ENCODE assay signal across 1 cellular context in the genomic region with DNA sequence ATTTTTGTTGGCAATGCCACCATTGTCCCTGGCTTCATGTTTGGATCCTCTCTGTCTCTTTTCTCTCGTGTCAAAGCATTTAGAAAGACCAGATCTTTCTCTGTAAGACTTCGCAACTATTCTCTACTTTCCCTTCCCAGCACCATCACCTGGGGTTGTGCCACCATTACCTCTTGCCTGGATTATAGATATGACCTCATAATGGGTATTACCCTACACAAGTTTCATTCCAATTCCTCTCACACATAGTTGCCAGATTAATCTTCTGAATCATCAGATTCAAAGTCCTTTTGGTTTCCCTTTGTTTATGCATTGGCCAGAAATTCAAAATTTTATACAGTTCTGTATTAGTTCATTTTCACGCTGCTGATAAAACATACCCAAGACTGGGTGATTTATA.
TF ChIP-seq lines count a peak whose summit lies in the region.

No MANE protein-coding gene starts in this region.

TF ChIP-seq in HepG2, 621 proteins besides CTCF, POLR2A, EP300 and RAD21 (continues in another document):
- no peak for TF ChIP-seq SRF (IDR thresholded peaks at IDR 0.05; ENCODE audit: low read depth, low read length)
- no peak for TF ChIP-seq SMARCE1 (IDR thresholded peaks at IDR 0.05; ENCODE audit: borderline replicate concordance)
- no peak for TF ChIP-seq RBAK (CRISPR knock-in tag; IDR thresholded peaks at IDR 0.05)
- TF ChIP-seq JUNB (CRISPR knock-in tag; IDR thresholded peaks at IDR 0.05; ENCODE audit: borderline replicate concordance) = peak; percentile 18; the same call in 1 of the 2 replicates
- TF ChIP-seq, protein P1, sequence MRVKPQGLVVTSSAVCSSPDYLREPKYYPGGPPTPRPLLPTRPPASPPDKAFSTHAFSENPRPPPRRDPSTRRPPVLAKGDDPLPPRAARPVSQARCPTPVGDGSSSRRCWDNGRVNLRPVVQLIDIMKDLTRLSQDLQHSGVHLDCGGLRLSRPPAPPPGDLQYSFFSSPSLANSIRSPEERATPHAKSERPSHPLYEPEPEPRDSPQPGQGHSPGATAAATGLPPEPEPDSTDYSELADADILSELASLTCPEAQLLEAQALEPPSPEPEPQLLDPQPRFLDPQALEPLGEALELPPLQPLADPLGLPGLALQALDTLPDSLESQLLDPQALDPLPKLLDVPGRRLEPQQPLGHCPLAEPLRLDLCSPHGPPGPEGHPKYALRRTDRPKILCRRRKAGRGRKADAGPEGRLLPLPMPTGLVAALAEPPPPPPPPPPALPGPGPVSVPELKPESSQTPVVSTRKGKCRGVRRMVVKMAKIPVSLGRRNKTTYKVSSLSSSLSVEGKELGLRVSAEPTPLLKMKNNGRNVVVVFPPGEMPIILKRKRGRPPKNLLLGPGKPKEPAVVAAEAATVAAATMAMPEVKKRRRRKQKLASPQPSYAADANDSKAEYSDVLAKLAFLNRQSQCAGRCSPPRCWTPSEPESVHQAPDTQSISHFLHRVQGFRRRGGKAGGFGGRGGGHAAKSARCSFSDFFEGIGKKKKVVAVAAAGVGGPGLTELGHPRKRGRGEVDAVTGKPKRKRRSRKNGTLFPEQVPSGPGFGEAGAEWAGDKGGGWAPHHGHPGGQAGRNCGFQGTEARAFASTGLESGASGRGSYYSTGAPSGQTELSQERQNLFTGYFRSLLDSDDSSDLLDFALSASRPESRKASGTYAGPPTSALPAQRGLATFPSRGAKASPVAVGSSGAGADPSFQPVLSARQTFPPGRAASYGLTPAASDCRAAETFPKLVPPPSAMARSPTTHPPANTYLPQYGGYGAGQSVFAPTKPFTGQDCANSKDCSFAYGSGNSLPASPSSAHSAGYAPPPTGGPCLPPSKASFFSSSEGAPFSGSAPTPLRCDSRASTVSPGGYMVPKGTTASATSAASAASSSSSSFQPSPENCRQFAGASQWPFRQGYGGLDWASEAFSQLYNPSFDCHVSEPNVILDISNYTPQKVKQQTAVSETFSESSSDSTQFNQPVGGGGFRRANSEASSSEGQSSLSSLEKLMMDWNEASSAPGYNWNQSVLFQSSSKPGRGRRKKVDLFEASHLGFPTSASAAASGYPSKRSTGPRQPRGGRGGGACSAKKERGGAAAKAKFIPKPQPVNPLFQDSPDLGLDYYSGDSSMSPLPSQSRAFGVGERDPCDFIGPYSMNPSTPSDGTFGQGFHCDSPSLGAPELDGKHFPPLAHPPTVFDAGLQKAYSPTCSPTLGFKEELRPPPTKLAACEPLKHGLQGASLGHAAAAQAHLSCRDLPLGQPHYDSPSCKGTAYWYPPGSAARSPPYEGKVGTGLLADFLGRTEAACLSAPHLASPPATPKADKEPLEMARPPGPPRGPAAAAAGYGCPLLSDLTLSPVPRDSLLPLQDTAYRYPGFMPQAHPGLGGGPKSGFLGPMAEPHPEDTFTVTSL (CRISPR knock-in tag; IDR thresholded peaks at IDR 0.05; ENCODE audit: borderline replicate concordance) = no peak
- TF ChIP-seq, protein P2, sequence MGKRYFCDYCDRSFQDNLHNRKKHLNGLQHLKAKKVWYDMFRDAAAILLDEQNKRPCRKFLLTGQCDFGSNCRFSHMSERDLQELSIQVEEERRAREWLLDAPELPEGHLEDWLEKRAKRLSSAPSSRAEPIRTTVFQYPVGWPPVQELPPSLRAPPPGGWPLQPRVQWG (CRISPR knock-in tag; IDR thresholded peaks at IDR 0.05; ENCODE audit: borderline replicate concordance, low read depth) = no peak
- TF ChIP-seq, protein P3, sequence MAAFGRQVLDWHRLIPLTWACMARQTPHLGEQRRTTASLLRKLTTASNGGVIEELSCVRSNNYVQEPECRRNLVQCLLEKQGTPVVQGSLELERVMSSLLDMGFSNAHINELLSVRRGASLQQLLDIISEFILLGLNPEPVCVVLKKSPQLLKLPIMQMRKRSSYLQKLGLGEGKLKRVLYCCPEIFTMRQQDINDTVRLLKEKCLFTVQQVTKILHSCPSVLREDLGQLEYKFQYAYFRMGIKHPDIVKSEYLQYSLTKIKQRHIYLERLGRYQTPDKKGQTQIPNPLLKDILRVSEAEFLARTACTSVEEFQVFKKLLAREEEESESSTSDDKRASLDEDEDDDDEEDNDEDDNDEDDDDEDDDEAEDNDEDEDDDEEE (CRISPR knock-in tag; IDR thresholded peaks at IDR 0.05) = peak; percentile 14; the same call in 1 of the 2 replicates
- TF ChIP-seq, protein P4, sequence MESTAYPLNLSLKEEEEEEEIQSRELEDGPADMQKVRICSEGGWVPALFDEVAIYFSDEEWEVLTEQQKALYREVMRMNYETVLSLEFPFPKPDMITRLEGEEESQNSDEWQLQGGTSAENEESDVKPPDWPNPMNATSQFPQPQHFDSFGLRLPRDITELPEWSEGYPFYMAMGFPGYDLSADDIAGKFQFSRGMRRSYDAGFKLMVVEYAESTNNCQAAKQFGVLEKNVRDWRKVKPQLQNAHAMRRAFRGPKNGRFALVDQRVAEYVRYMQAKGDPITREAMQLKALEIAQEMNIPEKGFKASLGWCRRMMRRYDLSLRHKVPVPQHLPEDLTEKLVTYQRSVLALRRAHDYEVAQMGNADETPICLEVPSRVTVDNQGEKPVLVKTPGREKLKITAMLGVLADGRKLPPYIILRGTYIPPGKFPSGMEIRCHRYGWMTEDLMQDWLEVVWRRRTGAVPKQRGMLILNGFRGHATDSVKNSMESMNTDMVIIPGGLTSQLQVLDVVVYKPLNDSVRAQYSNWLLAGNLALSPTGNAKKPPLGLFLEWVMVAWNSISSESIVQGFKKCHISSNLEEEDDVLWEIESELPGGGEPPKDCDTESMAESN (CRISPR knock-in tag; conservative IDR thresholded peaks at IDR 0.05) = no peak
- 0 out of 2 replicates have a peak, but pooled peaks have one; percentile 1 for TF ChIP-seq ZNF34 (CRISPR knock-in tag; IDR thresholded peaks at IDR 0.05; ENCODE audit: borderline replicate concordance)
- TF ChIP-seq, protein P5, sequence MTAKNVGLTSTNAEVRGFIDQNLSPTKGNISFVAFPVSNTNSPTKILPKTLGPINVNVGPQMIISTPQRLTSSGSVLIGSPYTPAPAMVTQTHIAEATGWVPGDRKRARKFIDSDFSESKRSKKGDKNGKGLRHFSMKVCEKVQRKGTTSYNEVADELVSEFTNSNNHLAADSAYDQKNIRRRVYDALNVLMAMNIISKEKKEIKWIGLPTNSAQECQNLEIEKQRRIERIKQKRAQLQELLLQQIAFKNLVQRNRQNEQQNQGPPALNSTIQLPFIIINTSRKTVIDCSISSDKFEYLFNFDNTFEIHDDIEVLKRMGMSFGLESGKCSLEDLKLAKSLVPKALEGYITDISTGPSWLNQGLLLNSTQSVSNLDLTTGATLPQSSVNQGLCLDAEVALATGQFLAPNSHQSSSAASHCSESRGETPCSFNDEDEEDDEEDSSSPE (CRISPR knock-in tag; IDR thresholded peaks at IDR 0.05) = no peak
- TF ChIP-seq, protein P6, sequence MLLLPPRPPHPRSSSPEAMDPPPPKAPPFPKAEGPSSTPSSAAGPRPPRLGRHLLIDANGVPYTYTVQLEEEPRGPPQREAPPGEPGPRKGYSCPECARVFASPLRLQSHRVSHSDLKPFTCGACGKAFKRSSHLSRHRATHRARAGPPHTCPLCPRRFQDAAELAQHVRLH (CRISPR knock-in tag; IDR thresholded peaks at IDR 0.05; ENCODE audit: borderline replicate concordance, low read depth) = no peak
- no peak for TF ChIP-seq KDM1A (CRISPR knock-in tag; IDR thresholded peaks at IDR 0.05)
- TF ChIP-seq, protein P7, sequence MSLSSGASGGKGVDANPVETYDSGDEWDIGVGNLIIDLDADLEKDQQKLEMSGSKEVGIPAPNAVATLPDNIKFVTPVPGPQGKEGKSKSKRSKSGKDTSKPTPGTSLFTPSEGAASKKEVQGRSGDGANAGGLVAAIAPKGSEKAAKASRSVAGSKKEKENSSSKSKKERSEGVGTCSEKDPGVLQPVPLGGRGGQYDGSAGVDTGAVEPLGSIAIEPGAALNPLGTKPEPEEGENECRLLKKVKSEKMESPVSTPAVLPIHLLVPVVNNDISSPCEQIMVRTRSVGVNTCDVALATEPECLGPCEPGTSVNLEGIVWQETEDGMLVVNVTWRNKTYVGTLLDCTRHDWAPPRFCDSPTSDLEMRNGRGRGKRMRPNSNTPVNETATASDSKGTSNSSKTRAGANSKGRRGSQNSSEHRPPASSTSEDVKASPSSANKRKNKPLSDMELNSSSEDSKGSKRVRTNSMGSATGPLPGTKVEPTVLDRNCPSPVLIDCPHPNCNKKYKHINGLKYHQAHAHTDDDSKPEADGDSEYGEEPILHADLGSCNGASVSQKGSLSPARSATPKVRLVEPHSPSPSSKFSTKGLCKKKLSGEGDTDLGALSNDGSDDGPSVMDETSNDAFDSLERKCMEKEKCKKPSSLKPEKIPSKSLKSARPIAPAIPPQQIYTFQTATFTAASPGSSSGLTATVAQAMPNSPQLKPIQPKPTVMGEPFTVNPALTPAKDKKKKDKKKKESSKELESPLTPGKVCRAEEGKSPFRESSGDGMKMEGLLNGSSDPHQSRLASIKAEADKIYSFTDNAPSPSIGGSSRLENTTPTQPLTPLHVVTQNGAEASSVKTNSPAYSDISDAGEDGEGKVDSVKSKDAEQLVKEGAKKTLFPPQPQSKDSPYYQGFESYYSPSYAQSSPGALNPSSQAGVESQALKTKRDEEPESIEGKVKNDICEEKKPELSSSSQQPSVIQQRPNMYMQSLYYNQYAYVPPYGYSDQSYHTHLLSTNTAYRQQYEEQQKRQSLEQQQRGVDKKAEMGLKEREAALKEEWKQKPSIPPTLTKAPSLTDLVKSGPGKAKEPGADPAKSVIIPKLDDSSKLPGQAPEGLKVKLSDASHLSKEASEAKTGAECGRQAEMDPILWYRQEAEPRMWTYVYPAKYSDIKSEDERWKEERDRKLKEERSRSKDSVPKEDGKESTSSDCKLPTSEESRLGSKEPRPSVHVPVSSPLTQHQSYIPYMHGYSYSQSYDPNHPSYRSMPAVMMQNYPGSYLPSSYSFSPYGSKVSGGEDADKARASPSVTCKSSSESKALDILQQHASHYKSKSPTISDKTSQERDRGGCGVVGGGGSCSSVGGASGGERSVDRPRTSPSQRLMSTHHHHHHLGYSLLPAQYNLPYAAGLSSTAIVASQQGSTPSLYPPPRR (CRISPR knock-in tag; IDR thresholded peaks at IDR 0.05; ENCODE audit: borderline replicate concordance) = no peak
- 0 out of 2 replicates have a peak, but pooled peaks have one; percentile 0 for TF ChIP-seq ISX (CRISPR knock-in tag; conservative IDR thresholded peaks at IDR 0.05)
- no peak for TF ChIP-seq MXI1 (IDR thresholded peaks at IDR 0.05; ENCODE audit: borderline replicate concordance, low read depth, low read length)
- 0 out of 2 replicates have a peak, but pooled peaks have one; percentile 10 for TF ChIP-seq ZBTB3 (CRISPR knock-in tag; IDR thresholded peaks at IDR 0.05; ENCODE audit: borderline replicate concordance, low read depth)
- TF ChIP-seq, protein P8, sequence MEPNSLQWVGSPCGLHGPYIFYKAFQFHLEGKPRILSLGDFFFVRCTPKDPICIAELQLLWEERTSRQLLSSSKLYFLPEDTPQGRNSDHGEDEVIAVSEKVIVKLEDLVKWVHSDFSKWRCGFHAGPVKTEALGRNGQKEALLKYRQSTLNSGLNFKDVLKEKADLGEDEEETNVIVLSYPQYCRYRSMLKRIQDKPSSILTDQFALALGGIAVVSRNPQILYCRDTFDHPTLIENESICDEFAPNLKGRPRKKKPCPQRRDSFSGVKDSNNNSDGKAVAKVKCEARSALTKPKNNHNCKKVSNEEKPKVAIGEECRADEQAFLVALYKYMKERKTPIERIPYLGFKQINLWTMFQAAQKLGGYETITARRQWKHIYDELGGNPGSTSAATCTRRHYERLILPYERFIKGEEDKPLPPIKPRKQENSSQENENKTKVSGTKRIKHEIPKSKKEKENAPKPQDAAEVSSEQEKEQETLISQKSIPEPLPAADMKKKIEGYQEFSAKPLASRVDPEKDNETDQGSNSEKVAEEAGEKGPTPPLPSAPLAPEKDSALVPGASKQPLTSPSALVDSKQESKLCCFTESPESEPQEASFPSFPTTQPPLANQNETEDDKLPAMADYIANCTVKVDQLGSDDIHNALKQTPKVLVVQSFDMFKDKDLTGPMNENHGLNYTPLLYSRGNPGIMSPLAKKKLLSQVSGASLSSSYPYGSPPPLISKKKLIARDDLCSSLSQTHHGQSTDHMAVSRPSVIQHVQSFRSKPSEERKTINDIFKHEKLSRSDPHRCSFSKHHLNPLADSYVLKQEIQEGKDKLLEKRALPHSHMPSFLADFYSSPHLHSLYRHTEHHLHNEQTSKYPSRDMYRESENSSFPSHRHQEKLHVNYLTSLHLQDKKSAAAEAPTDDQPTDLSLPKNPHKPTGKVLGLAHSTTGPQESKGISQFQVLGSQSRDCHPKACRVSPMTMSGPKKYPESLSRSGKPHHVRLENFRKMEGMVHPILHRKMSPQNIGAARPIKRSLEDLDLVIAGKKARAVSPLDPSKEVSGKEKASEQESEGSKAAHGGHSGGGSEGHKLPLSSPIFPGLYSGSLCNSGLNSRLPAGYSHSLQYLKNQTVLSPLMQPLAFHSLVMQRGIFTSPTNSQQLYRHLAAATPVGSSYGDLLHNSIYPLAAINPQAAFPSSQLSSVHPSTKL (CRISPR knock-in tag; IDR thresholded peaks at IDR 0.05) = no peak
- no peak for TF ChIP-seq CREM (IDR thresholded peaks at IDR 0.05)
- TF ChIP-seq CREM (CRISPR knock-in tag; IDR thresholded peaks at IDR 0.05) = no peak
- TF ChIP-seq IKZF1 (IDR thresholded peaks at IDR 0.05) = no peak
- TF ChIP-seq, protein P9, sequence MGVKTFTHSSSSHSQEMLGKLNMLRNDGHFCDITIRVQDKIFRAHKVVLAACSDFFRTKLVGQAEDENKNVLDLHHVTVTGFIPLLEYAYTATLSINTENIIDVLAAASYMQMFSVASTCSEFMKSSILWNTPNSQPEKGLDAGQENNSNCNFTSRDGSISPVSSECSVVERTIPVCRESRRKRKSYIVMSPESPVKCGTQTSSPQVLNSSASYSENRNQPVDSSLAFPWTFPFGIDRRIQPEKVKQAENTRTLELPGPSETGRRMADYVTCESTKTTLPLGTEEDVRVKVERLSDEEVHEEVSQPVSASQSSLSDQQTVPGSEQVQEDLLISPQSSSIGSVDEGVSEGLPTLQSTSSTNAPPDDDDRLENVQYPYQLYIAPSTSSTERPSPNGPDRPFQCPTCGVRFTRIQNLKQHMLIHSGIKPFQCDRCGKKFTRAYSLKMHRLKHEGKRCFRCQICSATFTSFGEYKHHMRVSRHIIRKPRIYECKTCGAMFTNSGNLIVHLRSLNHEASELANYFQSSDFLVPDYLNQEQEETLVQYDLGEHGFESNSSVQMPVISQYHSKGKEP (CRISPR knock-in tag; IDR thresholded peaks at IDR 0.05) = 0 out of 2 replicates have a peak, but pooled peaks have one; percentile 0
- peak; percentile 23; the same call in 1 of the 2 replicates for TF ChIP-seq TARDBP (CRISPR knock-in tag; IDR thresholded peaks at IDR 0.05)
- TF ChIP-seq ATF7 (IDR thresholded peaks at IDR 0.05) = peak; percentile 78
- no peak for TF ChIP-seq ATF7 (CRISPR knock-in tag; IDR thresholded peaks at IDR 0.05)
- TF ChIP-seq, protein P10, sequence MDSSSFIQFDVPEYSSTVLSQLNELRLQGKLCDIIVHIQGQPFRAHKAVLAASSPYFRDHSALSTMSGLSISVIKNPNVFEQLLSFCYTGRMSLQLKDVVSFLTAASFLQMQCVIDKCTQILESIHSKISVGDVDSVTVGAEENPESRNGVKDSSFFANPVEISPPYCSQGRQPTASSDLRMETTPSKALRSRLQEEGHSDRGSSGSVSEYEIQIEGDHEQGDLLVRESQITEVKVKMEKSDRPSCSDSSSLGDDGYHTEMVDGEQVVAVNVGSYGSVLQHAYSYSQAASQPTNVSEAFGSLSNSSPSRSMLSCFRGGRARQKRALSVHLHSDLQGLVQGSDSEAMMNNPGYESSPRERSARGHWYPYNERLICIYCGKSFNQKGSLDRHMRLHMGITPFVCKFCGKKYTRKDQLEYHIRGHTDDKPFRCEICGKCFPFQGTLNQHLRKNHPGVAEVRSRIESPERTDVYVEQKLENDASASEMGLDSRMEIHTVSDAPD (CRISPR knock-in tag; IDR thresholded peaks at IDR 0.05) = 0 out of 2 replicates have a peak, but pooled peaks have one; percentile 17
- TF ChIP-seq ARNT2 (CRISPR knock-in tag; IDR thresholded peaks at IDR 0.05; ENCODE audit: low read depth) = no peak
- no peak for TF ChIP-seq FLYWCH1 (CRISPR knock-in tag; IDR thresholded peaks at IDR 0.05)
